Comparison of ENCODE assay signal across 1 cellular context in the genomic region with DNA sequence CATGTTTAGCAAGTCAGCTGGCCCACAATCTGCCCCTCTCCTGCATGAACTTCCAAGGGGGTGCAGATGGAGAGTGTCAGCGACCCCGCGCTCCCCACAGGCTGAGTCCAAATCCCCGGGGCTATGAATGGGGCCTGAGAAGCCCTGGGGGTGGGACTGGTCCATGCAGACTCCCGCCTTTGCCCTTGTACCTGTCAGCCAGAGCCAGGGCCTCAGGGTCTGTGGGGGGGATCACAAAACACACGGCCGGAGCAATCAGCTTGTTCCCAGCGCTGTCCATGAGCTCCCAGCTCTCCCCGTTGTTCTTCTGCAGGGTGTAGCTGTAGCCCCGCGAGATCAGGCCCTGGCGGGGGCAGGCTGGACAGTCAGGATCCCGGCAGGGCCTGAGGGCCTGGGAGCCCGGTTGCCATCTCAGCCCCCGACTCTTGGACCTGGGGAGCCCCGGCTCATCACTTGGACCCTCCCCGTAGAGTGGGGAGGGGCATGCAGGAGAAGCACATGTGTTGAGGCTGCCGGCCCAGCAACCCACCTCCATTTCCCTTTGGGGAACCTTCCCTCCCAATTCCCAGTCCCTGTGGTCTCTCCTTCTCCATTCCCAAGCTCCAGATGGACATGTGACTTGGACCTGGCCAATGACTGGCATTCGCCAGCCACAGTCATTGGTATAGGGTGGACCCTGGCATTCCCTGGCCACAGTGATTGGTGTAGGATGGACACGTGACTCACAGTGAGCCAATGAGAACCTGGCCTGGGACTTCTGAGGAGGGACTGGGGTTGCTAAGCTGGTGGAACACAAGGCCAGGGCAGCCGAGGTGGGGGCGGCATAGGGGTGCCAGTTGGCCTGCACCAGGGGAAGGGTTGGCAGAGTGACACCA.
TF ChIP-seq lines count a peak whose summit lies in the region.

No MANE protein-coding gene starts in this region.

TF ChIP-seq in H1, 55 proteins besides CTCF, POLR2A, EP300 and RAD21:
- TF ChIP-seq BCL11A (IDR thresholded peaks at IDR 0.05; ENCODE audit: low read depth in 2 of 2, low read length in 2 of 2) (no peak), NRF1 (IDR thresholded peaks at IDR 0.05; ENCODE audit: low read depth, low read length) (no peak), TAF1 (IDR thresholded peaks at IDR 0.05; ENCODE audit: low read depth, low read length) (no peak)
- TF ChIP-seq, protein P1, sequence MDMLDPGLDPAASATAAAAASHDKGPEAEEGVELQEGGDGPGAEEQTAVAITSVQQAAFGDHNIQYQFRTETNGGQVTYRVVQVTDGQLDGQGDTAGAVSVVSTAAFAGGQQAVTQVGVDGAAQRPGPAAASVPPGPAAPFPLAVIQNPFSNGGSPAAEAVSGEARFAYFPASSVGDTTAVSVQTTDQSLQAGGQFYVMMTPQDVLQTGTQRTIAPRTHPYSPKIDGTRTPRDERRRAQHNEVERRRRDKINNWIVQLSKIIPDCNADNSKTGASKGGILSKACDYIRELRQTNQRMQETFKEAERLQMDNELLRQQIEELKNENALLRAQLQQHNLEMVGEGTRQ (IDR thresholded peaks at IDR 0.05; ENCODE audit: low read length) = peak; percentile 78
TF ChIP-seq in H1: peak in this region for 1.
